Comparison of ENCODE assay signal across 25 cellular contexts in the genomic region with DNA sequence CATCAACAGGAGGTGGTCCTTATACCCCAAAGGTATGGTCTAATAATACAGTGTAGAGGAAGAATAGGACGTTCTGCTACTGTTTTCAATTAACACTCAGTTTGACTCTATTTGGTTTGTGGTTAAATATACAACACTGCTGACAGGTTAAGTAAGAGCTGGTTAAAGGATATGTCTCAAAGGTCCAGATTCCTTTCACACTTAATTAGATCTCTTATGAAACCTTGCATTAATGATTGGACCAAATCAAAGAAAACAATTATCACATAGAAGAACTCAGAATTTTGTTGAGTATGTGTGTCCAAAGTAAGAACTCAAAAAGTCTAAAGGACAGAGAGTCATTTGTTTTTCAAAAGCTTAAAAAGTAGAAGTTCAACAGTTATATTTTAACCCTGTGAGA. TPM values are rescaled to one million over a fixed set of nuclear protein-coding genes. Genes with fewer than 3 reads are reported as not detected.
"Had no signal": no experiment of that assay in that cellular context is flagged by ENCODE, and none has a peak within 500 bp of the region (broad histone marks: within the 10 kb centered on the region; RNA-seq: fewer than 3 reads in every experiment).

No MANE protein-coding gene starts in this region.

- H3K4me1 ChIP-seq: Peyer's patch, SJCRH30 had no signal

- DNase-seq: IMR-90, KG1, MM.1S, NCI-H1092 treated with DMSO at 0.1 percent for 48 hours, NCI-H1436, NCI-H187, NCI-H2029, NCI-H2081 treated with DMSO at 0.1 percent for 48 hours, NCI-H2171, NCI-H226, NCI-H446, NCI-H510A, NCI-H524 treated with DMSO at 0.1 percent for 48 hours, NCI-H69, NCI-H774, OCI-M1, PC-9, Peyer's patch, SHP77 treated with DMSO at 0.1 percent for 48 hours, SJCRH30 had no signal

- H3K4me2 ChIP-seq: PC-9 had no signal

- H3K36me3 ChIP-seq: Peyer's patch, SJCRH30 had no signal

- ATAC-seq: Right ventricle myocardium inferior, SK-N-SH treated with all-trans-retinoic acid at 6 μM for 48 hours had no signal

- H3K9me3 ChIP-seq: Peyer's patch, SJCRH30 had no signal

- H3K4me3 ChIP-seq: PC-9, Peyer's patch, SJCRH30 had no signal

- H3K27ac ChIP-seq: PC-9, Peyer's patch, SJCRH30 had no signal

RNA-seq across cellular contexts. Expression of gene MRLN, which starts 18.0 kb away (rescaled TPM):
- total RNA-seq: HT-29, IMR-90, M059J, PC-9, Peyer's patch, Right ventricle myocardium inferior, RPMI7951 had no signal
- polyA plus RNA-seq: IMR-90 had no signal

RNA-seq across cellular contexts. Expression of gene SLC16A9, which starts 25.6 kb away (rescaled TPM):
- total RNA-seq: HT-29, PC-9 had no signal
